ENCODE assay signal across 22 cellular contexts in genomic region chr9:35608221-35608620, GRCh38. TPM values are rescaled to one million over a fixed set of nuclear protein-coding genes. Genes with fewer than 3 reads are reported as not detected.
"Had no signal": no experiment of that assay in that cellular context is flagged by ENCODE, and none has a peak within 500 bp of the region (broad histone marks: within the 10 kb centered on the region; RNA-seq: fewer than 3 reads in every experiment).

No MANE protein-coding gene starts in this region.

- H3K27me3 Mint-ChIP-seq: memory B cell had no signal

- H3K4me2 ChIP-seq: neural progenitor cell had no signal

- H3K4me1 ChIP-seq: uterus had no signal

- H3K9me3 ChIP-seq: heart right ventricle, left lung, lower lobe of right lung, ovary, right atrium auricular region, sigmoid colon, tibial artery, upper lobe of left lung, uterus had no signal

- DNase-seq: effector memory CD4-positive, alpha-beta T cell; heart right ventricle; hypothalamus; islet precursor cell; left lung; lower lobe of right lung; natural killer cell; nucleus accumbens; ovary; sigmoid colon; stimulated activated naive CD8-positive, alpha-beta T cell treated with anti-CD3 and anti-CD28 coated beads, Interleukin-15, Interleukin-2, amounts not matched to agents 100 U/mL and 50 U/mL, for 24 hours; tibial artery; uterus had no signal

- H3K4me3 Mint-ChIP-seq: memory B cell, neural progenitor cell had no signal

- H3K27me3 ChIP-seq: heart right ventricle, left lung, neural progenitor cell, ovary, right atrium auricular region, sigmoid colon, tibial artery, upper lobe of left lung, uterus had no signal

- H3K27ac ChIP-seq: heart right ventricle, left lung, lower lobe of right lung, neural progenitor cell, ovary, right atrium auricular region, sigmoid colon, skin epidermis, tibial artery, upper lobe of left lung, uterus had no signal

- H3K36me3 Mint-ChIP-seq: natural killer cell had no signal

- H3K27ac Mint-ChIP-seq: memory B cell, neural progenitor cell had no signal

- H3K9me3 Mint-ChIP-seq: memory B cell, natural killer cell, neural progenitor cell had no signal

- ATAC-seq: esophagus mucosa; heart right ventricle; left lung; lower lobe of right lung; natural killer cell; stimulated activated naive CD8-positive, alpha-beta T cell treated with anti-CD3 and anti-CD28 coated beads, Interleukin-15, Interleukin-2, amounts not matched to agents 100 U/mL and 50 U/mL, for 24 hours had no signal

- H3K36me3 ChIP-seq: neural progenitor cell, ovary, uterus had no signal

- H2AFZ ChIP-seq: neural progenitor cell had no signal

- H3K4me3 ChIP-seq: heart right ventricle, left lung, lower lobe of right lung, neural progenitor cell, ovary, right atrium auricular region, sigmoid colon, skin epidermis, tibial artery, upper lobe of left lung, uterus had no signal

- H3K9ac ChIP-seq: neural progenitor cell had no signal

RNA-seq across cellular contexts. Expression of gene SIT1, which starts 42.5 kb away (rescaled TPM):
- total RNA-seq: frontal cortex, glomerular endothelial cell, temporal lobe had no signal
